26 cellular contexts compared by ENCODE assay signal in the genomic region with DNA sequence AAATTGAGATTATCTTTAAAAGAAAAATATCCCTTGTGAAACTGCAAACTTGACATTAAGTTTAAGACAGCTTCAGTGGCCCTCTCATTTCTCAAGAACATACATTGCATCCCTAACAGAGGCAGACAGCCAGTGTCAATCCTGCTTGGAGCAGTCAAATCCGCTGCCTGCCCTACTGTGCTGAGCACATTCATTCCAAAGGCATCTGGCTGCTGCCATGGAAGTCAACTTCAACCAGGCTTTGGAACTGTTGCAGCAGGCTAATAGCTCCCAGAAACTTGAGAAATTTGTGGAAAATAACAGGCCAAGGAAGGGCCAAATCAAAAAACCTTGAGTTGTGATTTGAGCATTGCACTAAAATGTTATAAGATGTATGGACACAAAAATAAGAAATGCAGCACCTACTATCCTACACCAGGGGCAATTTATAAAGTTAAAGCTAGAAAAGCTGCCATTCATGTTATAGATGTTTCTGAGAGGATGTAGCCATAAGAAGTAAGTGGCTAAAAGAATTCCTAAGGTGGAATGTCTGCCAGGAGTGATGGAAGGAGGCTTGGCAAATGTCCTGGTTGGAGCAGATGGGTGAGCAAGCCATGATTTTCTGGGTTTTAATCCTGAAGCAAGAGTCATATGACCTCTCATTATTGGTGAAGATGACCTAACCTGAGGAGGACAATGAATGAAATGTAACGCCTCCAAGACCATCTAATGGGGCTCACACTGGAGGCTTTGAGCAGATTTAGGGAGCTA. TPM values are rescaled to one million over a fixed set of nuclear protein-coding genes. Genes with fewer than 3 reads are reported as not detected.
DNase-seq lines count a peak whose midpoint lies in the region; TF ChIP-seq lines count a peak whose summit lies in the region.
"Had no signal": no experiment of that assay in that cellular context is flagged by ENCODE, and none has a peak within 500 bp of the region (broad histone marks: within the 10 kb centered on the region; RNA-seq: fewer than 3 reads in every experiment).

No MANE protein-coding gene starts in this region.

- no peaks in the 10 kb centered on the region for H3K79me2 ChIP-seq in GM23248 (ENCODE audit: insufficient read depth)

- H3F3A ChIP-seq in GM23248 (ENCODE audit: insufficient read depth): peaks cover 12% of the 10 kb centered on the region; the same call in 1 of the 2 replicates

- H3K4me1 ChIP-seq in GM23248 (ENCODE audit: insufficient read depth) (peaks cover 26% of the 10 kb centered on the region), HAP-1 (0 out of 2 replicates have a peak, but pooled peaks cover 6% of the 10 kb centered on the region), esophagus squamous epithelium (no peaks in the 10 kb centered on the region)
- H3K4me1 ChIP-seq: Peyer's patch, SJCRH30 had no signal

- in situ Hi-C loops in GM23248 (cut with MboI) (no loop called here), HAP-1 (cut with MboI; ENCODE audit: low sequenced_read_pairs) (no loop called here), ACHN (cut with HindIII; ENCODE audit: low pct_ligation_motif_present, low pct_unique_long_range_greater_than_20kb, low sequenced_read_pairs) (no loop called here)

- DNase-seq in AG10803 (ENCODE audit: low read depth) (peak; percentile 71), GM23248 (peak; percentile 47), RPMI7951 (ENCODE audit: low read depth) (peak; percentile 9), fibroblast of gingiva (ENCODE audit: low read depth) (peak; percentile 30), HAP-1 (ENCODE audit: low spot score in 2 of 2) (no peak), ACHN (no peak), cerebellar nuclear complex (lab: John Stamatoyannopoulos, UW) (no peak), esophagus squamous epithelium (lab: John Stamatoyannopoulos, UW) (no peak)
- DNase-seq: CD4-positive, CD25-positive, alpha-beta regulatory T cell; COR-L47; DND-41; NCI-H1105; NCI-H146; NCI-H2029; NCI-H345; NCI-H526; Peyer's patch; SJCRH30 had no signal

- WGBS in GM23248 (ENCODE audit: low coverage in 1 of 2, low lambda C conversion rate in 2 of 2, missing lambda C conversion rate in 2 of 2), 2 experiments: 48 to 49% methylated on average over 2 of the region's 2 CpGs
- WGBS in esophagus squamous epithelium, 2 donors: 80 to 88% methylated on average over 2 of the region's 2 CpGs

- H3K9me3 ChIP-seq in GM23248 (ENCODE audit: low read depth) (no peaks in the 10 kb centered on the region), HAP-1 (no peaks in the 10 kb centered on the region), esophagus squamous epithelium (no peaks in the 10 kb centered on the region)
- H3K9me3 ChIP-seq: Peyer's patch, SJCRH30 had no signal

- no peak for TF ChIP-seq POLR2A in esophagus squamous epithelium (IDR thresholded peaks at IDR 0.05)

- no peak overlapping the region for H3K4me2 ChIP-seq in GM23248 (ENCODE audit: unreplicated experiment)
- H3K4me2 ChIP-seq: KMS-11 had no signal

- H3K4me3 ChIP-seq in AG10803 (ENCODE audit: low read length) (no peak overlapping the region), GM23248 (no peak overlapping the region), HAP-1 (no peak overlapping the region), esophagus squamous epithelium (no peak overlapping the region)
- H3K4me3 ChIP-seq: Peyer's patch, SJCRH30 had no signal

- H3K27me3 ChIP-seq in GM23248 (replicated peaks; ENCODE audit: insufficient read depth) (no peaks in the 10 kb centered on the region), HAP-1 (ENCODE audit: low read depth) (no peaks in the 10 kb centered on the region), esophagus squamous epithelium (no peaks in the 10 kb centered on the region)
- H3K27me3 ChIP-seq: Peyer's patch, SJCRH30 had no signal

- H3K27ac ChIP-seq in GM23248 (no peak overlapping the region), esophagus squamous epithelium (no peak overlapping the region)
- H3K27ac ChIP-seq: HL-60, KMS-11, Peyer's patch, SJCRH30 had no signal

- TF ChIP-seq CTCF in AG10803 (conservative IDR thresholded peaks at IDR 0.05; ENCODE audit: low read length): no peak
- TF ChIP-seq CTCF in esophagus squamous epithelium (IDR thresholded peaks at IDR 0.05): no peak

- H4K20me1 ChIP-seq in GM23248 (ENCODE audit: insufficient read depth): no peaks in the 10 kb centered on the region

- no peaks in the 10 kb centered on the region for H3K9me2 ChIP-seq in GM23248 (ENCODE audit: insufficient read depth)

- no peak overlapping the region for H2AFZ ChIP-seq in GM23248

- intact Hi-C loops in esophagus squamous epithelium (cut with DNase I): no loop called here

- H3K9ac ChIP-seq in GM23248: no peak overlapping the region
- H3K9ac ChIP-seq: KMS-11 had no signal

- H3K36me3 ChIP-seq in GM23248 (ENCODE audit: low read depth): no peaks in the 10 kb centered on the region
- no peaks in the 10 kb centered on the region for H3K36me3 ChIP-seq in HAP-1 (replicated peaks)
- H3K36me3 ChIP-seq in esophagus squamous epithelium: no peaks in the 10 kb centered on the region
- H3K36me3 ChIP-seq: Peyer's patch, SJCRH30 had no signal

RNA-seq across cellular contexts. Expression of a gene that starts 31.5 kb away (rescaled TPM):
- total RNA-seq in GM23248 (2014; rRNA removed; shearing (Covaris generic)): not detected in 2 replicates
- not detected in 2 replicates for polyA plus RNA-seq in GM23248 (2016; fragmentation: Nextera tagmentation; extraction: Ambion mirVana)
- 0.20 TPM in 1 of 2 replicates, not detected in the other for total RNA-seq in RPMI7951 (2014; rRNA removed; shearing (Covaris generic))
- under 1 TPM in 1 of 4 donors, not detected in 3; 0.70 TPM for total RNA-seq in esophagus squamous epithelium
- total RNA-seq: A172; CD4-positive, CD25-positive, alpha-beta regulatory T cell; H4; HepG2; HT-29; OCI-LY7; SJCRH30 had no signal
- polyA plus RNA-seq: BJ; CD4-positive, CD25-positive, alpha-beta regulatory T cell had no signal

RNA-seq across cellular contexts. Expression of a gene that starts 47.9 kb away (rescaled TPM):
- 20.4 and 27.7 TPM in 2 replicates for total RNA-seq in GM23248 (2014; rRNA removed; shearing (Covaris generic))
- polyA plus RNA-seq in GM23248 (2016; fragmentation: Nextera tagmentation; extraction: Ambion mirVana): 32.9 and 33.2 TPM in 2 replicates
- total RNA-seq in RPMI7951 (2014; rRNA removed; shearing (Covaris generic)): 53.2 and 56.6 TPM in 2 replicates
- 10 to 100 TPM in 2 of 4 donors, 1 to 10 TPM in 2; 9.1 to 26.5 (median 12.0) TPM for total RNA-seq in esophagus squamous epithelium

Comparison
In these comparisons a context has a peak if more than half of its experiments do, and no peak if none do; other contexts are left out.
1. DNase-seq: peak in AG10803 (single experiment), GM23248 (single experiment), RPMI7951 (single experiment) and fibroblast of gingiva (single experiment); none in HAP-1 (0 of 2), ACHN (single experiment), cerebellar nuclear complex (0 of 2) and esophagus squamous epithelium (single experiment).